Comparison of ENCODE assay signal across 24 cellular contexts in genomic region chr22:49543876-49544275, GRCh38.
A peak's percentile ranks its signal among the peaks of the same experiment; 100 is the strongest.
DNase-seq lines count a peak whose midpoint lies in the region; ATAC-seq, FAIRE-seq and TF ChIP-seq lines count a peak whose summit lies in the region.
"Had no signal": no experiment of that assay in that cellular context is flagged by ENCODE, and none has a peak within 500 bp of the region (broad histone marks: within the 10 kb centered on the region; RNA-seq: fewer than 3 reads in every experiment).

No MANE protein-coding gene starts in this region.

- H3K4me1 ChIP-seq in right lobe of liver (no peaks in the 10 kb centered on the region), HepG2 (ENCODE audit: insufficient read depth, low read length) (peaks cover 12% of the 10 kb centered on the region)

- ATAC-seq in right lobe of liver: no peak
- ATAC-seq in HepG2: no peak
- ATAC-seq in stimulated activated naive B cell treated with anti-CD40 and anti-IgM and Interleukin-4, amounts not matched to agents 10 μg/mL and 1 μg/mL and 100 μg/mL, for 72 hours (replicated peaks): no peak
- ATAC-seq in HG03045 (IDR thresholded peaks at IDR 0.05; ENCODE audit: unreplicated experiment): no peak
- ATAC-seq: CD8-positive, alpha-beta T cell; GM12878; GM23338 had no signal

- H3K79me2 ChIP-seq in HepG2 (ENCODE audit: insufficient read depth, low read length): no peaks in the 10 kb centered on the region

- TF ChIP-seq RAD21 in HepG2 (CRISPR knock-in tag; IDR thresholded peaks at IDR 0.05): no peak

- DNase-seq in right lobe of liver (peak in 2 of 3 donors; percentile 12 to 15), HepG2 (ENCODE audit: low spot score) (no peak), nephron progenitor cell (no peak), dermis blood vessel endothelial cell (no peak), GDM1 (lab: John Stamatoyannopoulos, UW) (no peak)
- no peak for DNase-seq in stimulated activated naive B cell treated with anti-CD40 and anti-IgM and Interleukin-4, amounts not matched to agents 10 μg/mL and 1 μg/mL and 100 μg/mL, for 72 hours
- DNase-seq: Caco-2; CD8-positive, alpha-beta T cell; HCEC 1CT; NCI-H1092; NCI-H1417 treated with DMSO at 0.1 percent for 48 hours; NCI-H1694 treated with DMSO at 0.1 percent for 48 hours; NCI-H2081; NCI-H2227 treated with DMSO at 0.1 percent for 48 hours; NCI-H526 treated with DMSO at 0.1 percent for 48 hours; RPMI8226; SHP77 had no signal

- no peak for FAIRE-seq in HepG2 (lab: Jason Lieb, UNC)
- FAIRE-seq: G401.6, GM12878 had no signal

- peak overlapping the region; percentile 12 for H3K27ac Mint-ChIP-seq in nephron progenitor cell
- H3K27ac Mint-ChIP-seq in stimulated activated naive B cell treated with anti-CD40 and anti-IgM and Interleukin-4, amounts not matched to agents 10 μg/mL and 1 μg/mL and 100 μg/mL, for 72 hours: peak overlapping the region; percentile 65
- H3K27ac Mint-ChIP-seq: B cell; CD8-positive, alpha-beta T cell; GM23338 had no signal

- H3K4me3 ChIP-seq in right lobe of liver: no peak overlapping the region
- H3K4me3 ChIP-seq in HepG2 (replicated peaks in 1 of 3; ENCODE audit: insufficient read depth in 1 of 3, low read depth in 2 of 3, low read length in 3 of 3): no peak overlapping the region
- H3K4me3 ChIP-seq: GM12878, GM23338 had no signal

- no TSS peak for BruUV-seq in HepG2 (replicated peaks; lab: Mats Ljungman, UMichigan)

- no peak for TF ChIP-seq POLR2A in right lobe of liver (IDR thresholded peaks at IDR 0.05)
- no peak for TF ChIP-seq POLR2A in HepG2 (IDR thresholded peaks at IDR 0.05; ENCODE audit: insufficient read depth in 1 of 2, low read depth in 2 of 2, low read length in 2 of 2)

- peaks cover 5% of the 10 kb centered on the region for H3K9me3 Mint-ChIP-seq in nephron progenitor cell
- H3K9me3 Mint-ChIP-seq in stimulated activated naive B cell treated with anti-CD40 and anti-IgM and Interleukin-4, amounts not matched to agents 10 μg/mL and 1 μg/mL and 100 μg/mL, for 72 hours: peaks cover 0 to 2% of the 10 kb centered on the region in 2 donors
- H3K9me3 Mint-ChIP-seq: CD8-positive, alpha-beta T cell; GM23338 had no signal

- in situ Hi-C loops in HepG2 (cut with HindIII; ENCODE audit: extremely low pct_ligation_motif_present, low pct_unique_long_range_greater_than_20kb): no loop called here

- peaks cover 11% of the 10 kb centered on the region for H3K27me3 Mint-ChIP-seq in nephron progenitor cell (ENCODE audit: low read depth, poor library complexity)
- H3K27me3 Mint-ChIP-seq in stimulated activated naive B cell treated with anti-CD40 and anti-IgM and Interleukin-4, amounts not matched to agents 10 μg/mL and 1 μg/mL and 100 μg/mL, for 72 hours: no peaks in the 10 kb centered on the region
- H3K27me3 Mint-ChIP-seq: B cell had no signal

- no peak overlapping the region for H2AFZ ChIP-seq in HepG2 (ENCODE audit: low read length)
- H2AFZ ChIP-seq: GM23338 had no signal

- H4K20me1 ChIP-seq in HepG2 (ENCODE audit: insufficient read depth, low read length): no peaks in the 10 kb centered on the region

- TF ChIP-seq CTCF in right lobe of liver (IDR thresholded peaks at IDR 0.05): no peak
- TF ChIP-seq CTCF in HepG2 (CRISPR knock-in tag; IDR thresholded peaks at IDR 0.05): no peak
- no peak for TF ChIP-seq CTCF in nephron progenitor cell (IDR thresholded peaks at IDR 0.05)

- H3K36me3 Mint-ChIP-seq in nephron progenitor cell (ENCODE audit: low read depth): no peaks in the 10 kb centered on the region
- peaks cover under 1 to 14% of the 10 kb centered on the region in 2 donors for H3K36me3 Mint-ChIP-seq in stimulated activated naive B cell treated with anti-CD40 and anti-IgM and Interleukin-4, amounts not matched to agents 10 μg/mL and 1 μg/mL and 100 μg/mL, for 72 hours
- H3K36me3 Mint-ChIP-seq: CD8-positive, alpha-beta T cell had no signal

- no peaks in the 10 kb centered on the region for H3K9me3 ChIP-seq in right lobe of liver
- no peaks in the 10 kb centered on the region for H3K9me3 ChIP-seq in HepG2 (ENCODE audit: low read length)
- H3K9me3 ChIP-seq: Caco-2 had no signal

- H3K36me3 ChIP-seq in right lobe of liver: no peaks in the 10 kb centered on the region
- H3K36me3 ChIP-seq in HepG2 (replicated peaks in 1 of 2; ENCODE audit: control insufficient read depth in 1 of 2, insufficient read depth in 2 of 2, low read length in 2 of 2): no peaks in the 10 kb centered on the region

- intact Hi-C loops in right lobe of liver (cut with DNase I) (no loop called here), HepG2 (cut with micrococcal nuclease; ENCODE audit: unreplicated experiment) (no loop called here)

- CTCF ChIA-PET in HepG2 (lab: Yijun Ruan, JAX; ENCODE audit: low intra/inter-chr PET ratio, low total read pairs): no interaction called here

- no peak overlapping the region for H3K4me2 ChIP-seq in HepG2 (ENCODE audit: low read depth, low read length)
- H3K4me2 ChIP-seq: GM23338 had no signal

- no peak overlapping the region for H3K27ac ChIP-seq in right lobe of liver
- H3K27ac ChIP-seq in HepG2 (ENCODE audit: extremely low read length, insufficient read depth, low read length): no peak overlapping the region
- H3K27ac ChIP-seq: C4-2B, HL-60 had no signal

- TF ChIP-seq EP300 in HepG2 (IDR thresholded peaks at IDR 0.05; ENCODE audit: low read depth in 2 of 2, low read length in 2 of 2) (no peak), HepG2 (CRISPR knock-in tag; IDR thresholded peaks at IDR 0.05; ENCODE audit: borderline replicate concordance) (no peak)

- H3K27me3 ChIP-seq in right lobe of liver: no peaks in the 10 kb centered on the region
- peaks cover 3 to 39% of the 10 kb centered on the region in 2 experiments for H3K27me3 ChIP-seq in HepG2 (ENCODE audit: control insufficient read depth in 1 of 2, insufficient read depth in 2 of 2, low read length in 2 of 2)

- H3K4me3 Mint-ChIP-seq in nephron progenitor cell: no peak overlapping the region
- H3K4me3 Mint-ChIP-seq in stimulated activated naive B cell treated with anti-CD40 and anti-IgM and Interleukin-4, amounts not matched to agents 10 μg/mL and 1 μg/mL and 100 μg/mL, for 72 hours: no peak overlapping the region
- H3K4me3 Mint-ChIP-seq: B cell; CD8-positive, alpha-beta T cell; GM23338 had no signal

- POLR2A ChIA-PET in HepG2 (lab: Yijun Ruan, JAX): no interaction called here

- no peak overlapping the region for H3K9ac ChIP-seq in HepG2 (ENCODE audit: insufficient read depth, low read depth, low read length)

- H3K4me1 Mint-ChIP-seq in nephron progenitor cell: peaks cover 47% of the 10 kb centered on the region
- H3K4me1 Mint-ChIP-seq in stimulated activated naive B cell treated with anti-CD40 and anti-IgM and Interleukin-4, amounts not matched to agents 10 μg/mL and 1 μg/mL and 100 μg/mL, for 72 hours: no peaks in the 10 kb centered on the region
- H3K4me1 Mint-ChIP-seq: B cell had no signal

- WGBS in right lobe of liver (ENCODE audit: insufficient coverage, low coverage, low lambda C conversion rate, missing lambda C conversion rate): 76% methylated on average over 7 of the region's 10 CpGs
- 0% methylated on average over 9 of the region's 10 CpGs for WGBS in HepG2 (ENCODE audit: low lambda C conversion rate)

TF ChIP-seq in HepG2, 621 proteins besides CTCF, POLR2A, EP300 and RAD21 (continues in another document):
- TF ChIP-seq ZNF75D (CRISPR knock-in tag; IDR thresholded peaks at IDR 0.05; ENCODE audit: borderline replicate concordance) (no peak), MXD4 (CRISPR knock-in tag; IDR thresholded peaks at IDR 0.05) (no peak), RARG (CRISPR knock-in tag; IDR thresholded peaks at IDR 0.05; ENCODE audit: low read depth) (no peak), KAT8 (CRISPR knock-in tag; IDR thresholded peaks at IDR 0.05) (no peak)
- TF ChIP-seq, protein P1, sequence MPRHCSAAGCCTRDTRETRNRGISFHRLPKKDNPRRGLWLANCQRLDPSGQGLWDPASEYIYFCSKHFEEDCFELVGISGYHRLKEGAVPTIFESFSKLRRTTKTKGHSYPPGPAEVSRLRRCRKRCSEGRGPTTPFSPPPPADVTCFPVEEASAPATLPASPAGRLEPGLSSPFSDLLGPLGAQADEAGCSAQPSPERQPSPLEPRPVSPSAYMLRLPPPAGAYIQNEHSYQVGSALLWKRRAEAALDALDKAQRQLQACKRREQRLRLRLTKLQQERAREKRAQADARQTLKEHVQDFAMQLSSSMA (CRISPR knock-in tag; IDR thresholded peaks at IDR 0.05): no peak
- TF ChIP-seq, protein P2, sequence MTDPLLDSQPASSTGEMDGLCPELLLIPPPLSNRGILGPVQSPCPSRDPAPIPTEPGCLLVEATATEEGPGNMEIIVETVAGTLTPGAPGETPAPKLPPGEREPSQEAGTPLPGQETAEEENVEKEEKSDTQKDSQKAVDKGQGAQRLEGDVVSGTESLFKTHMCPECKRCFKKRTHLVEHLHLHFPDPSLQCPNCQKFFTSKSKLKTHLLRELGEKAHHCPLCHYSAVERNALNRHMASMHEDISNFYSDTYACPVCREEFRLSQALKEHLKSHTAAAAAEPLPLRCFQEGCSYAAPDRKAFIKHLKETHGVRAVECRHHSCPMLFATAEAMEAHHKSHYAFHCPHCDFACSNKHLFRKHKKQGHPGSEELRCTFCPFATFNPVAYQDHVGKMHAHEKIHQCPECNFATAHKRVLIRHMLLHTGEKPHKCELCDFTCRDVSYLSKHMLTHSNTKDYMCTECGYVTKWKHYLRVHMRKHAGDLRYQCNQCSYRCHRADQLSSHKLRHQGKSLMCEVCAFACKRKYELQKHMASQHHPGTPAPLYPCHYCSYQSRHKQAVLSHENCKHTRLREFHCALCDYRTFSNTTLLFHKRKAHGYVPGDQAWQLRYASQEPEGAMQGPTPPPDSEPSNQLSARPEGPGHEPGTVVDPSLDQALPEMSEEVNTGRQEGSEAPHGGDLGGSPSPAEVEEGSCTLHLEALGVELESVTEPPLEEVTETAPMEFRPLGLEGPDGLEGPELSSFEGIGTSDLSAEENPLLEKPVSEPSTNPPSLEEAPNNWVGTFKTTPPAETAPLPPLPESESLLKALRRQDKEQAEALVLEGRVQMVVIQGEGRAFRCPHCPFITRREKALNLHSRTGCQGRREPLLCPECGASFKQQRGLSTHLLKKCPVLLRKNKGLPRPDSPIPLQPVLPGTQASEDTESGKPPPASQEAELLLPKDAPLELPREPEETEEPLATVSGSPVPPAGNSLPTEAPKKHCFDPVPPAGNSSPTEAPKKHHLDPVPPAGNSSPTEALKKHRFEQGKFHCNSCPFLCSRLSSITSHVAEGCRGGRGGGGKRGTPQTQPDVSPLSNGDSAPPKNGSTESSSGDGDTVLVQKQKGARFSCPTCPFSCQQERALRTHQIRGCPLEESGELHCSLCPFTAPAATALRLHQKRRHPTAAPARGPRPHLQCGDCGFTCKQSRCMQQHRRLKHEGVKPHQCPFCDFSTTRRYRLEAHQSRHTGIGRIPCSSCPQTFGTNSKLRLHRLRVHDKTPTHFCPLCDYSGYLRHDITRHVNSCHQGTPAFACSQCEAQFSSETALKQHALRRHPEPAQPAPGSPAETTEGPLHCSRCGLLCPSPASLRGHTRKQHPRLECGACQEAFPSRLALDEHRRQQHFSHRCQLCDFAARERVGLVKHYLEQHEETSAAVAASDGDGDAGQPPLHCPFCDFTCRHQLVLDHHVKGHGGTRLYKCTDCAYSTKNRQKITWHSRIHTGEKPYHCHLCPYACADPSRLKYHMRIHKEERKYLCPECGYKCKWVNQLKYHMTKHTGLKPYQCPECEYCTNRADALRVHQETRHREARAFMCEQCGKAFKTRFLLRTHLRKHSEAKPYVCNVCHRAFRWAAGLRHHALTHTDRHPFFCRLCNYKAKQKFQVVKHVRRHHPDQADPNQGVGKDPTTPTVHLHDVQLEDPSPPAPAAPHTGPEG (CRISPR knock-in tag; IDR thresholded peaks at IDR 0.05): no peak

Comparison
In these comparisons a context has a peak if more than half of its experiments do, and no peak if none do; other contexts are left out.
1. DNase-seq: peak in right lobe of liver (2 of 3); none in HepG2 (single experiment), nephron progenitor cell (single experiment), stimulated activated naive B cell treated with anti-CD40 and anti-IgM and Interleukin-4, amounts not matched to agents 10 μg/mL and 1 μg/mL and 100 μg/mL, for 72 hours (single experiment), dermis blood vessel endothelial cell (single experiment) and GDM1 (single experiment).